13 cellular contexts compared by ENCODE assay signal in the genomic region with DNA sequence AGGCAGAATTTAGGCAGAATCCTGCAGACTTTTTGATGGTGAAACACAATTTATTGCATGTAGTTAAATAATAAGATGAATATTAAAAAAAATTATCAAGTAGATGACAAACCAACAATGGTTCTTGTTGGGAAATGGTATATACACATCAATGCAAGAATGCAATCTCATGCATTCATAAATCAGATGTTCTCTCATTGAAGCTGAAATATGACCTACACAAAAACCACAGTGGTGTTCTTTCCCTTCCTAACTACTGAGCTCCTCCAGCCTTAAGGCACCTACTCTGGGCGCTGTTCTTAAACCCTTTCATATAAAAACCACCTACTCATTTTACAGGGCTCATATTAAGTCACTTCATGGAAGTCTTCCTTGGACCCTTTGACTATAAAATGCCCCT.
DNase-seq lines count a peak whose midpoint lies in the region; ATAC-seq and TF ChIP-seq lines count a peak whose summit lies in the region.
"Had no signal": no experiment of that assay in that cellular context is flagged by ENCODE, and none has a peak within 500 bp of the region (broad histone marks: within the 10 kb centered on the region; RNA-seq: fewer than 3 reads in every experiment).

No MANE protein-coding gene starts in this region.

- WGBS in tibial nerve, 2 donors: 0% methylated on average over 1 of the region's 1 CpG
- 47 to 72% methylated on average over 1 of the region's 1 CpG for WGBS in GM23248 (ENCODE audit: low coverage in 1 of 2, low lambda C conversion rate in 2 of 2, missing lambda C conversion rate in 2 of 2), 2 experiments

- TF ChIP-seq CTCF in CD4-positive, alpha-beta T cell (IDR thresholded peaks at IDR 0.05): no peak
- TF ChIP-seq CTCF in DND-41 (IDR thresholded peaks at IDR 0.05; ENCODE audit: borderline replicate concordance, extremely low read depth, low read length, poor library complexity, severe bottlenecking) (no peak), tibial nerve (IDR thresholded peaks at IDR 0.05) (no peak)

- H3K27ac Mint-ChIP-seq in CD4-positive, alpha-beta T cell: peak overlapping the region; percentile 54
- H3K27ac Mint-ChIP-seq in T-helper 1 cell treated with Interleukin-12 subunit alpha and Interleukin-12 subunit beta and Interleukin-4 antibody, amounts not matched to agents 30 μg/mL and 1 μg/mL, for 36 hours: peak overlapping the region; percentile 68
- peak overlapping the region; percentile 67 for H3K27ac Mint-ChIP-seq in effector memory CD8-positive, alpha-beta T cell

- H3K36me3 ChIP-seq in DND-41 (ENCODE audit: insufficient read depth, low read length) (peaks cover 39% of the 10 kb centered on the region), tibial nerve (peaks cover 0 to 37% (median 0%) of the 10 kb centered on the region in 3 donors), GM23248 (ENCODE audit: low read depth) (peaks cover 29% of the 10 kb centered on the region)

- in situ Hi-C loops in GM23248 (cut with MboI): no loop called here

- ATAC-seq in CD4-positive, alpha-beta T cell (ENCODE audit: poor library complexity): no peak
- ATAC-seq in DND-41 (ENCODE audit: insufficient read depth, low read depth): 0 out of 3 replicates have a peak, but pooled peaks have one; percentile 29
- no peak for ATAC-seq in effector memory CD8-positive, alpha-beta T cell (replicated peaks)

- no peaks in the 10 kb centered on the region for H3K27me3 Mint-ChIP-seq in CD4-positive, alpha-beta T cell
- H3K27me3 Mint-ChIP-seq in T-helper 1 cell treated with Interleukin-12 subunit alpha and Interleukin-12 subunit beta and Interleukin-4 antibody, amounts not matched to agents 30 μg/mL and 1 μg/mL, for 36 hours (ENCODE audit: low read depth): no peaks in the 10 kb centered on the region
- H3K27me3 Mint-ChIP-seq in effector memory CD8-positive, alpha-beta T cell: no peaks in the 10 kb centered on the region

- no peak overlapping the region for H3K4me2 ChIP-seq in DND-41 (ENCODE audit: insufficient read depth, low read length)
- H3K4me2 ChIP-seq in GM23248 (ENCODE audit: unreplicated experiment): no peak overlapping the region

- H4K20me1 ChIP-seq in DND-41 (ENCODE audit: insufficient read depth, low read length): no peaks in the 10 kb centered on the region
- H4K20me1 ChIP-seq in GM23248 (ENCODE audit: insufficient read depth): no peaks in the 10 kb centered on the region

- POLR2A ChIA-PET in CD4-positive, alpha-beta T cell (lab: Charles Lee): no interaction called here

- H3K9me2 ChIP-seq in GM23248 (ENCODE audit: insufficient read depth): no peaks in the 10 kb centered on the region

- H3F3A ChIP-seq in GM23248 (ENCODE audit: insufficient read depth): peaks cover 36% of the 10 kb centered on the region

- peaks cover 83% of the 10 kb centered on the region for H3K4me1 ChIP-seq in DND-41 (ENCODE audit: insufficient read depth, low read length)
- peaks cover 0 to 17% (median 6%) of the 10 kb centered on the region in 4 donors for H3K4me1 ChIP-seq in tibial nerve
- H3K4me1 ChIP-seq in GM23248 (ENCODE audit: insufficient read depth): peaks cover 14% of the 10 kb centered on the region

- no peak overlapping the region; the same call in 1 of the 2 replicates for H3K9ac ChIP-seq in DND-41 (ENCODE audit: low read depth, low read length)
- no peak overlapping the region for H3K9ac ChIP-seq in GM23248

- CTCF ChIA-PET in CD4-positive, alpha-beta T cell (lab: Charles Lee): no interaction called here

- no peaks in the 10 kb centered on the region for H3K9me3 ChIP-seq in CD4-positive, alpha-beta T cell (ENCODE audit: control insufficient read depth, low read length)
- H3K9me3 ChIP-seq in DND-41 (ENCODE audit: insufficient read depth, low read length, severe bottlenecking) (peaks cover 10% of the 10 kb centered on the region), tibial nerve (peaks cover 0 to 8% (median 0%) of the 10 kb centered on the region in 4 donors), GM23248 (ENCODE audit: low read depth) (no peaks in the 10 kb centered on the region)

- H3K4me1 Mint-ChIP-seq in CD4-positive, alpha-beta T cell (ENCODE audit: low read depth): peaks cover 58% of the 10 kb centered on the region
- H3K4me1 Mint-ChIP-seq in T-helper 1 cell treated with Interleukin-12 subunit alpha and Interleukin-12 subunit beta and Interleukin-4 antibody, amounts not matched to agents 30 μg/mL and 1 μg/mL, for 36 hours (ENCODE audit: low read depth): peaks cover 59% of the 10 kb centered on the region
- peaks cover 38 to 43% of the 10 kb centered on the region in 2 donors for H3K4me1 Mint-ChIP-seq in effector memory CD8-positive, alpha-beta T cell (ENCODE audit: low read depth in 2 of 2)

- TF ChIP-seq EP300 in tibial nerve (IDR thresholded peaks at IDR 0.05): no peak

- H3K4me3 ChIP-seq in DND-41 (ENCODE audit: low read depth in 1 of 2, low read length in 2 of 2) (no peak overlapping the region), tibial nerve (no peak overlapping the region), GM23248 (no peak overlapping the region)

- TF ChIP-seq POLR2A in tibial nerve (IDR thresholded peaks at IDR 0.05): no peak

- H3K27me3 ChIP-seq in CD4-positive, alpha-beta T cell (ENCODE audit: control insufficient read depth, insufficient read depth, low read length): no peaks in the 10 kb centered on the region
- H3K27me3 ChIP-seq in DND-41 (ENCODE audit: insufficient read depth, low read length, poor library complexity) (no peaks in the 10 kb centered on the region), tibial nerve (no peaks in the 10 kb centered on the region), GM23248 (replicated peaks; ENCODE audit: insufficient read depth) (no peaks in the 10 kb centered on the region)

- H3K36me3 Mint-ChIP-seq in CD4-positive, alpha-beta T cell (ENCODE audit: low read depth): peaks cover 89% of the 10 kb centered on the region
- H3K36me3 Mint-ChIP-seq in T-helper 1 cell treated with Interleukin-12 subunit alpha and Interleukin-12 subunit beta and Interleukin-4 antibody, amounts not matched to agents 30 μg/mL and 1 μg/mL, for 36 hours (ENCODE audit: low read depth): peaks cover 71% of the 10 kb centered on the region
- H3K36me3 Mint-ChIP-seq in effector memory CD8-positive, alpha-beta T cell (ENCODE audit: insufficient read depth): peaks cover 9% of the 10 kb centered on the region

- peaks cover 5% of the 10 kb centered on the region for H3K9me3 Mint-ChIP-seq in CD4-positive, alpha-beta T cell
- peaks cover 19% of the 10 kb centered on the region for H3K9me3 Mint-ChIP-seq in T-helper 1 cell treated with Interleukin-12 subunit alpha and Interleukin-12 subunit beta and Interleukin-4 antibody, amounts not matched to agents 30 μg/mL and 1 μg/mL, for 36 hours
- H3K9me3 Mint-ChIP-seq in effector memory CD8-positive, alpha-beta T cell: peaks cover 2 to 8% of the 10 kb centered on the region in 2 donors

- H3K79me2 ChIP-seq in DND-41 (ENCODE audit: insufficient read depth, low read length): peaks cover 23% of the 10 kb centered on the region
- H3K79me2 ChIP-seq in GM23248 (ENCODE audit: insufficient read depth): peaks cover 5% of the 10 kb centered on the region; the same call in 1 of the 2 replicates

- intact Hi-C loops in CD4-positive, alpha-beta T cell (cut with DNase I, micrococcal nuclease): no loop called here

- DNase-seq in CD4-positive, alpha-beta T cell: no peak
- DNase-seq in DND-41 (no peak), tibial nerve (ENCODE audit: low spot score in 2 of 2) (no peak), GM23248 (no peak), kidney tubule cell (ENCODE audit: low spot score) (no peak)
- no peak for DNase-seq in effector memory CD8-positive, alpha-beta T cell
- DNase-seq: H7, Kasumi-1, NCI-H1417, NCI-H187 treated with DMSO at 0.1 percent for 48 hours, NCI-H345 had no signal

- no peak overlapping the region for H3K27ac ChIP-seq in CD4-positive, alpha-beta T cell (ENCODE audit: low read depth, low read length)
- H3K27ac ChIP-seq in DND-41 (ENCODE audit: low read length) (peak overlapping the region; percentile 67), tibial nerve (no peak overlapping the region), GM23248 (no peak overlapping the region)
- H3K27ac ChIP-seq: RWPE1 had no signal

- no peak overlapping the region for H3K4me3 Mint-ChIP-seq in CD4-positive, alpha-beta T cell
- H3K4me3 Mint-ChIP-seq in T-helper 1 cell treated with Interleukin-12 subunit alpha and Interleukin-12 subunit beta and Interleukin-4 antibody, amounts not matched to agents 30 μg/mL and 1 μg/mL, for 36 hours: no peak overlapping the region
- H3K4me3 Mint-ChIP-seq in effector memory CD8-positive, alpha-beta T cell: peak overlapping the region; percentile 1 to 46

- H2AFZ ChIP-seq in DND-41 (ENCODE audit: low read depth, low read length): no peak overlapping the region
- no peak overlapping the region for H2AFZ ChIP-seq in GM23248

Comparison
In these comparisons a context has a peak if more than half of its experiments do, and no peak if none do; other contexts are left out.
1. H3K4me3 Mint-ChIP-seq: peak in effector memory CD8-positive, alpha-beta T cell (2 of 2); none in CD4-positive, alpha-beta T cell (single experiment) and T-helper 1 cell treated with Interleukin-12 subunit alpha and Interleukin-12 subunit beta and Interleukin-4 antibody, amounts not matched to agents 30 μg/mL and 1 μg/mL, for 36 hours (single experiment).
2. Peak in every context shown above with its lines, with median percentiles within 50 percentile points of each other: H3K27ac Mint-ChIP-seq.